In the genomic region with DNA sequence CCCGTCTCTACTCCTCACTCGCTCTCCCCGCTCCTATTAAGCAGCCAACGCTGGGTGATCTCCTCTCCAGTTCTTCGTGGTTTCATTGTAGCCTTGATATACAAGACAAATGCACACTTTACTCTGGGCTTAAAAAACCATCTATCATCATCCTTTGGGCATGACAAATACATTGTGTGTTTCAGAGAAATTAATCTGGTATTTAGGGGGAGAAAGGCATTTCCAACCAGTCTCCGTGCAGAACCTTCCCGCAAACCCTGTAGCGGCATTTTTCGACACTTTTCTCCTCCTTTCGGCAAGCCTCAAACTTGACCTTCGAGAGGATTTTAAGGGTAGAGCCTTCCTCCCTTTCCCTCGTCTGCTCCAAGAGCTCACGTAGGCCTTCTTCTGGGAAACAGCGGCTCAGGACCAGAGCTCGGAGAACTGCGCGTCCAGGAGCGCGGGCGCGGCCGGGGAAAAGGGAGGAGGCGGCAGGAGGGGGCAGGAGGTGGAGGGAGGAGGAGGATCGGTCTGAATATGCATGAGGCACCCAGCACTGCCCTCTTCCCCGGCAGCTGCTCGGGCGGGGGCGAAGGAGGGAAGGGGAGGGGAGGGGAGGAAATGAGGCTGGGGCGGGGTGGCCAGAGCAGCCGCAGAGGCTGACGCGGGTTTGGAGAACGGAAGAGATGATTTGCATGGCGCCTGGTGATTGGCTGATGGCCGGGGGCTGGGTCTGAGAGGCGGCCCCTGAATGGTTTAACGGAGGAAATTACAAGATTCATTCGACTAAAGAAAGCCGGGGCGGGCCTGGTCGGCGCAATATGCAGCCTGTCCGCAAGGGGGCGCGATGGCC, we compare ENCODE assay signal across 8 cellular contexts.
DNase-seq lines count a peak whose midpoint lies in the region; ATAC-seq, FAIRE-seq and TF ChIP-seq lines count a peak whose summit lies in the region.

No MANE protein-coding gene starts in this region.

- intact Hi-C loops in HepG2 (cut with micrococcal nuclease; ENCODE audit: unreplicated experiment), result loop anchor here (1.0 to 10.0 kb wide), 3 partner anchors 124 to 539 kb away; a partner anchor contains a TSS

- peaks cover 46% of the 10 kb centered on the region for H3K4me1 ChIP-seq in HepG2 (ENCODE audit: insufficient read depth, low read length)

- peaks cover 20% of the 10 kb centered on the region for H3K4me1 Mint-ChIP-seq in activated CD4-positive, alpha-beta T cell treated with anti-CD3 and anti-CD28 coated beads, Interleukin-2, amount 10 ng/mL, durations not matched to agents 7 days and 5 days

- H3K36me3 Mint-ChIP-seq in activated CD4-positive, alpha-beta T cell treated with anti-CD3 and anti-CD28 coated beads, Interleukin-2, amount 10 ng/mL, durations not matched to agents 7 days and 5 days (ENCODE audit: low read depth), result peaks cover 4% of the 10 kb centered on the region

- peak overlapping the region; percentile 29; the same call in 1 of the 2 replicates for H3K9ac ChIP-seq in HepG2 (ENCODE audit: insufficient read depth, low read depth, low read length)

- ATAC-seq in GM19395 (IDR thresholded peaks at IDR 0.05; ENCODE audit: unreplicated experiment), result peak; percentile 97
- peak; percentile 94 for ATAC-seq in HG03520 (IDR thresholded peaks at IDR 0.05; ENCODE audit: unreplicated experiment)
- ATAC-seq in HepG2, result peak; percentile 96

- TF ChIP-seq RAD21 in HepG2 (CRISPR knock-in tag; IDR thresholded peaks at IDR 0.05), result no peak

- H3K36me3 ChIP-seq in HepG2 (replicated peaks in 1 of 2; ENCODE audit: control insufficient read depth in 1 of 2, insufficient read depth in 2 of 2, low read length in 2 of 2), result no peaks in the 10 kb centered on the region

- TSS peak; percentile 63 for BruUV-seq in HepG2 (replicated peaks; lab: Mats Ljungman, UMichigan)

- peak overlapping the region; percentile 81 for H2AFZ ChIP-seq in HepG2 (ENCODE audit: low read length)

- TF ChIP-seq CTCF in HepG2 (CRISPR knock-in tag; IDR thresholded peaks at IDR 0.05), result peak; percentile 71

- no peaks in the 10 kb centered on the region for H3K9me3 Mint-ChIP-seq in activated CD4-positive, alpha-beta T cell treated with anti-CD3 and anti-CD28 coated beads, Interleukin-2, amount 10 ng/mL, durations not matched to agents 7 days and 5 days

- WGBS in HepG2 (ENCODE audit: low lambda C conversion rate), result under 1% methylated on average over 35 of the region's 45 CpGs

- H3K27ac ChIP-seq in HepG2 (ENCODE audit: extremely low read length, insufficient read depth, low read length), result no peak overlapping the region

- peaks cover 14% of the 10 kb centered on the region for H3K27me3 Mint-ChIP-seq in activated CD4-positive, alpha-beta T cell treated with anti-CD3 and anti-CD28 coated beads, Interleukin-2, amount 10 ng/mL, durations not matched to agents 7 days and 5 days

- POLR2A ChIA-PET in activated CD4-positive, alpha-beta T cell treated with anti-CD3 and anti-CD28 coated beads, Interleukin-2, amount 10 ng/mL, durations not matched to agents 7 days and 5 days (lab: Charles Lee), result no interaction called here
- POLR2A ChIA-PET in HepG2 (lab: Yijun Ruan, JAX), result interaction anchor here (1.1 to 1.5 kb wide), 3 partner anchors 10 to 32 kb away, joined by 4 to 8 read pairs (median 6); no protein-coding TSS in a partner anchor

- TF ChIP-seq POLR2A in HepG2 (IDR thresholded peaks at IDR 0.05; ENCODE audit: insufficient read depth in 1 of 2, low read depth in 2 of 2, low read length in 2 of 2), result no peak

- in situ Hi-C loops in HepG2 (cut with HindIII; ENCODE audit: extremely low pct_ligation_motif_present, low pct_unique_long_range_greater_than_20kb), result loop anchor here (5.0 kb wide), 2 partner anchors 126 to 536 kb away; a partner anchor contains a TSS

- H3K4me2 ChIP-seq in HepG2 (ENCODE audit: low read depth, low read length), result peak overlapping the region; percentile 90

- H3K79me2 ChIP-seq in HepG2 (ENCODE audit: insufficient read depth, low read length), result no peaks in the 10 kb centered on the region

- no peaks in the 10 kb centered on the region for H3K9me3 ChIP-seq in HepG2 (ENCODE audit: low read length)

- H3K4me3 Mint-ChIP-seq in activated CD4-positive, alpha-beta T cell treated with anti-CD3 and anti-CD28 coated beads, Interleukin-2, amount 10 ng/mL, durations not matched to agents 7 days and 5 days, result no peak overlapping the region

- peak; percentile 83 to 100 (median 98) for DNase-seq in C1 segment of cervical spinal cord (lab: John Stamatoyannopoulos, UW)
- peak; percentile 93 for DNase-seq in NCI-H524 treated with DMSO at 0.1 percent for 48 hours (lab: John Stamatoyannopoulos, UW)
- peak; percentile 91 for DNase-seq in activated CD4-positive, alpha-beta T cell treated with anti-CD3 and anti-CD28 coated beads, Interleukin-2, amount 10 ng/mL, durations not matched to agents 7 days and 5 days
- peak; percentile 95 for DNase-seq in dermis blood vessel endothelial cell
- peak; percentile 93 for DNase-seq in HepG2 (ENCODE audit: low spot score)
- peak; percentile 74 to 80 for DNase-seq in stimulated activated CD4-positive, alpha-beta T cell treated with anti-CD3 and anti-CD28 coated beads, Interleukin-2, amount 100 ng/mL, for 24 hours

- TF ChIP-seq EP300 in HepG2 (IDR thresholded peaks at IDR 0.05; ENCODE audit: low read depth in 2 of 2, low read length in 2 of 2) (no peak), HepG2 (CRISPR knock-in tag; IDR thresholded peaks at IDR 0.05; ENCODE audit: borderline replicate concordance) (no peak)

- peak overlapping the region; percentile 49 to 68 (median 60) for H3K4me3 ChIP-seq in HepG2 (replicated peaks in 1 of 3; ENCODE audit: insufficient read depth in 1 of 3, low read depth in 2 of 3, low read length in 3 of 3)

- FAIRE-seq in HepG2 (lab: Jason Lieb, UNC), result peak; percentile 75

- no peak overlapping the region for H3K27ac Mint-ChIP-seq in activated CD4-positive, alpha-beta T cell treated with anti-CD3 and anti-CD28 coated beads, Interleukin-2, amount 10 ng/mL, durations not matched to agents 7 days and 5 days

- H4K20me1 ChIP-seq in HepG2 (ENCODE audit: insufficient read depth, low read length), result no peaks in the 10 kb centered on the region

- peaks cover 3 to 48% of the 10 kb centered on the region in 2 experiments; a peak in 4 of 5 replicates for H3K27me3 ChIP-seq in HepG2 (ENCODE audit: control insufficient read depth in 1 of 2, insufficient read depth in 2 of 2, low read length in 2 of 2)

- CTCF ChIA-PET in activated CD4-positive, alpha-beta T cell treated with anti-CD3 and anti-CD28 coated beads, Interleukin-2, amount 10 ng/mL, durations not matched to agents 7 days and 5 days (lab: Charles Lee), result interaction anchor here (0.6 kb wide), 1 partner anchor 47 kb away, joined by 3 read pairs; no protein-coding TSS in a partner anchor
- CTCF ChIA-PET in HepG2 (lab: Yijun Ruan, JAX; ENCODE audit: low intra/inter-chr PET ratio, low total read pairs), result interaction anchor here (1.2 kb wide), 1 partner anchor 540 kb away, joined by 3 read pairs; no protein-coding TSS in a partner anchor

TF ChIP-seq in HepG2, 621 proteins besides CTCF, POLR2A, EP300 and RAD21 (continues in another document):
- TF ChIP-seq ZNF891 (CRISPR knock-in tag; IDR thresholded peaks at IDR 0.05) (no peak), NCOA2 (CRISPR knock-in tag; IDR thresholded peaks at IDR 0.05) (0 out of 2 replicates have a peak, but pooled peaks have one; percentile 18), HOXA5 (CRISPR knock-in tag; IDR thresholded peaks at IDR 0.05) (0 out of 2 replicates have a peak, but pooled peaks have one; percentile 24), RARA (CRISPR knock-in tag; IDR thresholded peaks at IDR 0.05) (no peak), KDM4B (CRISPR knock-in tag; IDR thresholded peaks at IDR 0.05) (no peak), SAP130 (CRISPR knock-in tag; IDR thresholded peaks at IDR 0.05; ENCODE audit: low read depth) (peak; percentile 44; the same call in 1 of the 2 replicates), ISL2 (CRISPR knock-in tag; IDR thresholded peaks at IDR 0.05) (no peak), ZNF30 (CRISPR knock-in tag; IDR thresholded peaks at IDR 0.05) (no peak), ZFP90 (CRISPR knock-in tag; IDR thresholded peaks at IDR 0.05; ENCODE audit: borderline replicate concordance) (0 out of 2 replicates have a peak, but pooled peaks have one; percentile 42), U2AF1 (optimal IDR thresholded peaks at IDR 0.05; ENCODE audit: low read depth, low read length) (no peak), ZNF547 (CRISPR knock-in tag; IDR thresholded peaks at IDR 0.05) (no peak), TAF15 (IDR thresholded peaks at IDR 0.05; ENCODE audit: low read depth, low read length, poor library complexity, severe bottlenecking) (no peak), KDM6A (CRISPR knock-in tag; IDR thresholded peaks at IDR 0.05; ENCODE audit: low read depth) (no peak), RARG (CRISPR knock-in tag; IDR thresholded peaks at IDR 0.05; ENCODE audit: low read depth) (no peak), ZNF205 (CRISPR knock-in tag; IDR thresholded peaks at IDR 0.05) (no peak)
- TF ChIP-seq, protein P1, sequence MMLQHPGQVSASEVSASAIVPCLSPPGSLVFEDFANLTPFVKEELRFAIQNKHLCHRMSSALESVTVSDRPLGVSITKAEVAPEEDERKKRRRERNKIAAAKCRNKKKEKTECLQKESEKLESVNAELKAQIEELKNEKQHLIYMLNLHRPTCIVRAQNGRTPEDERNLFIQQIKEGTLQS (CRISPR knock-in tag; IDR thresholded peaks at IDR 0.05), result no peak
- TF ChIP-seq, protein P2, sequence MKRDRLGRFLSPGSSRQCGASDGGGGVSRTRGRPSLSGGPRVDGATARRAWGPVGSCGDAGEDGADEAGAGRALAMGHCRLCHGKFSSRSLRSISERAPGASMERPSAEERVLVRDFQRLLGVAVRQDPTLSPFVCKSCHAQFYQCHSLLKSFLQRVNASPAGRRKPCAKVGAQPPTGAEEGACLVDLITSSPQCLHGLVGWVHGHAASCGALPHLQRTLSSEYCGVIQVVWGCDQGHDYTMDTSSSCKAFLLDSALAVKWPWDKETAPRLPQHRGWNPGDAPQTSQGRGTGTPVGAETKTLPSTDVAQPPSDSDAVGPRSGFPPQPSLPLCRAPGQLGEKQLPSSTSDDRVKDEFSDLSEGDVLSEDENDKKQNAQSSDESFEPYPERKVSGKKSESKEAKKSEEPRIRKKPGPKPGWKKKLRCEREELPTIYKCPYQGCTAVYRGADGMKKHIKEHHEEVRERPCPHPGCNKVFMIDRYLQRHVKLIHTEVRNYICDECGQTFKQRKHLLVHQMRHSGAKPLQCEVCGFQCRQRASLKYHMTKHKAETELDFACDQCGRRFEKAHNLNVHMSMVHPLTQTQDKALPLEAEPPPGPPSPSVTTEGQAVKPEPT (CRISPR knock-in tag; IDR thresholded peaks at IDR 0.05; ENCODE audit: low read depth), result no peak
